ENCODE assay signal across 19 cellular contexts in the genomic region with DNA sequence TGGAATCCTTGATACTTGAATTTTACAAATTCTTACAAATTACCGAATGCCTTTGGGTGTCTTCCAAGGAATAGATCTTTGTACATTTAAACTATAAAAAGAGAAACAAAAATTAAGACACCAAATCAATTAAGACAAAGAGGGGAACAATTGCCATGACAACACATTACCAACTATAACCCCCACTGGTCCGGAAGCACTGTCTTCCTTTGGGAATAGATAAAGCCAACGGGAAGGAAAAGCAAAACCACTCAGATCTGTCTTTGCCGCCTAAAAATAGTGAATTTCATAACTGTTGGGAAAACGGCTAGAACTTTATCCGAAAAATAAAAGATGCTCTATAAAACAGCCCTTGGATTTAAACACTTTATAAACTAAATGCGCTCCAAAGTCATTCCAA.
"Had no signal": no experiment of that assay in that cellular context is flagged by ENCODE, and none has a peak within 500 bp of the region (broad histone marks: within the 10 kb centered on the region; RNA-seq: fewer than 3 reads in every experiment).

No MANE protein-coding gene starts in this region.

- ATAC-seq: HepG2 had no signal

- DNase-seq: IMR-90, Kasumi-1, MM.1S, NCI-H1092 treated with DMSO at 0.1 percent for 48 hours, NCI-H1436, NCI-H187, NCI-H2029, NCI-H2081 treated with DMSO at 0.1 percent for 48 hours, NCI-H2171, NCI-H226, NCI-H446, NCI-H510A, NCI-H524 treated with DMSO at 0.1 percent for 48 hours, NCI-H69, NCI-H774, RPMI8226, SHP77, SK-N-SH had no signal
